Comparison of ENCODE assay signal across 28 cellular contexts in the genomic region with DNA sequence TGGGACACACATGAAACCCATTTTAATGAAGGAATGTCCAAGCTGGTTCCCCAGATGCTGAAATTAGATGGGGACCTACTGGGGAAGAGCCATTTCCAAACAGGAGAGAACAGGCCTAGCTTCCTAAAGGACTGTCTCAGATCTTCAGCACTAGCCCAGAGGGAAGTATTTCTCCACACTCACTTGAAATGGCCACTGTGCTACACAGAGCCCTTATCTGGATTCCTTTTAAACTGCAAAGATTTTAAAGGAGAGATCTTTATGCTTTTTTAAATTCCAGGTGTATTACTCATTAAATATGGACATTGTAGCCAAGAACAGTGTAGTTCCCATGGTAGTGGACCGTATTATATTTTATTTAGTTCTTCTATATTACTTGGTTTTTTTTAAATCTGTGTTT.
"Had no signal": no experiment of that assay in that cellular context is flagged by ENCODE, and none has a peak within 500 bp of the region (broad histone marks: within the 10 kb centered on the region; RNA-seq: fewer than 3 reads in every experiment).

No MANE protein-coding gene starts in this region.

- H3K36me3 ChIP-seq: adrenal gland, MG63, Peyer's patch, SJCRH30 had no signal

- H3K27me3 Mint-ChIP-seq: activated CD4-positive, alpha-beta memory T cell treated with anti-CD3 and anti-CD28 coated beads, Interleukin-2, amount 10 ng/mL, durations not matched to agents 7 days and 5 days; activated naive CD8-positive, alpha-beta T cell treated with anti-CD3 and anti-CD28 coated beads for 36 hours had no signal

- H3K27ac ChIP-seq: adrenal gland, coronary artery, KMS-11, Peyer's patch, RWPE1, SJCRH30, VCaP had no signal

- ATAC-seq: activated CD4-positive, alpha-beta T cell treated with anti-CD3 and anti-CD28 coated beads for 36 hours; activated T-helper 17 cell treated with anti-CD3 and anti-CD28 coated beads, Interleukin-2, amount 50 U/mL, for 72 hours had no signal

- H3K27ac Mint-ChIP-seq: activated CD4-positive, alpha-beta memory T cell treated with anti-CD3 and anti-CD28 coated beads, Interleukin-2, amount 10 ng/mL, durations not matched to agents 7 days and 5 days; activated CD4-positive, alpha-beta T cell treated with anti-CD3 and anti-CD28 coated beads for 36 hours; activated naive CD4-positive, alpha-beta T cell treated with anti-CD3 and anti-CD28 coated beads, Interleukin-2, amount 10 ng/mL, durations not matched to agents 7 days and 5 days; activated naive CD8-positive, alpha-beta T cell treated with anti-CD3 and anti-CD28 coated beads for 36 hours; activated T-helper 17 cell treated with anti-CD3 and anti-CD28 coated beads, Interleukin-2, amount 50 U/mL, for 72 hours had no signal

- H3K9me3 Mint-ChIP-seq: activated CD4-positive, alpha-beta memory T cell treated with anti-CD3 and anti-CD28 coated beads, Interleukin-2, amount 10 ng/mL, durations not matched to agents 7 days and 5 days; activated naive CD8-positive, alpha-beta T cell treated with anti-CD3 and anti-CD28 coated beads for 36 hours; activated T-helper 17 cell treated with anti-CD3 and anti-CD28 coated beads, Interleukin-2, amount 50 U/mL, for 72 hours had no signal

- H3K4me2 ChIP-seq: KMS-11, SK-N-SH had no signal

- H3K27me3 ChIP-seq: adrenal gland, MG63, Peyer's patch, SJCRH30 had no signal

- H3K4me1 ChIP-seq: adrenal gland, Peyer's patch, SJCRH30 had no signal

- H3K36me3 Mint-ChIP-seq: activated naive CD4-positive, alpha-beta T cell treated with anti-CD3 and anti-CD28 coated beads, Interleukin-2, amount 10 ng/mL, durations not matched to agents 7 days and 5 days; activated naive CD8-positive, alpha-beta T cell treated with anti-CD3 and anti-CD28 coated beads for 36 hours had no signal

- H3K4me3 ChIP-seq: adrenal gland, coronary artery, MG63, Peyer's patch, SJCRH30 had no signal

- H3K9me2 ChIP-seq: SK-N-SH had no signal

- H3K4me3 Mint-ChIP-seq: activated CD4-positive, alpha-beta memory T cell treated with anti-CD3 and anti-CD28 coated beads, Interleukin-2, amount 10 ng/mL, durations not matched to agents 7 days and 5 days; activated CD4-positive, alpha-beta T cell treated with anti-CD3 and anti-CD28 coated beads for 36 hours; activated naive CD4-positive, alpha-beta T cell treated with anti-CD3 and anti-CD28 coated beads, Interleukin-2, amount 10 ng/mL, durations not matched to agents 7 days and 5 days; activated naive CD8-positive, alpha-beta T cell treated with anti-CD3 and anti-CD28 coated beads for 36 hours; activated T-helper 17 cell treated with anti-CD3 and anti-CD28 coated beads, Interleukin-2, amount 50 U/mL, for 72 hours had no signal

- H3K9ac ChIP-seq: KMS-11, SK-N-SH had no signal

- H3K4me1 Mint-ChIP-seq: activated CD4-positive, alpha-beta memory T cell treated with anti-CD3 and anti-CD28 coated beads, Interleukin-2, amount 10 ng/mL, durations not matched to agents 7 days and 5 days; activated CD4-positive, alpha-beta T cell treated with anti-CD3 and anti-CD28 coated beads for 36 hours; activated naive CD4-positive, alpha-beta T cell treated with anti-CD3 and anti-CD28 coated beads, Interleukin-2, amount 10 ng/mL, durations not matched to agents 7 days and 5 days; activated naive CD8-positive, alpha-beta T cell treated with anti-CD3 and anti-CD28 coated beads for 36 hours; activated T-helper 17 cell treated with anti-CD3 and anti-CD28 coated beads, Interleukin-2, amount 50 U/mL, for 72 hours had no signal

- H3K9me3 ChIP-seq: adrenal gland, MG63, Peyer's patch, SJCRH30, SK-N-SH had no signal

- DNase-seq: activated CD4-positive, alpha-beta memory T cell treated with anti-CD3 and anti-CD28 coated beads, Interleukin-2, amount 10 ng/mL, durations not matched to agents 7 days and 5 days; activated CD4-positive, alpha-beta T cell treated with anti-CD3 and anti-CD28 coated beads for 36 hours; activated CD4-positive, alpha-beta T cell treated with anti-CD3 and anti-CD28 coated beads, Interleukin-2, amount 50 U/mL, for 1 hour; activated gamma-delta T cell treated with Interleukin-2 at 50 U/mL for 16 hours; activated naive CD4-positive, alpha-beta T cell treated with anti-CD3 and anti-CD28 coated beads, Interleukin-2, amount 10 ng/mL, durations not matched to agents 7 days and 5 days; activated naive CD8-positive, alpha-beta T cell treated with anti-CD3 and anti-CD28 coated beads for 36 hours; activated T-cell treated with anti-CD3 and anti-CD28 coated beads for 4 hours; activated T-cell treated with anti-CD3 and anti-CD28 coated beads, Interleukin-2, amount 50 U/mL, for 48 hours; adrenal gland; aorta; MG63; NCI-H1105 treated with DMSO at 0.1 percent for 48 hours; NCI-H1930; NCI-H2171; NCI-H2227 treated with DMSO at 0.1 percent for 48 hours; NCI-H526; NCI-H82; OCI-M1; Peyer's patch; Right ventricle myocardium superior; SJCRH30; SK-N-SH; T-helper 1 cell had no signal
